ENCODE assay signal across 19 cellular contexts in the genomic region with DNA sequence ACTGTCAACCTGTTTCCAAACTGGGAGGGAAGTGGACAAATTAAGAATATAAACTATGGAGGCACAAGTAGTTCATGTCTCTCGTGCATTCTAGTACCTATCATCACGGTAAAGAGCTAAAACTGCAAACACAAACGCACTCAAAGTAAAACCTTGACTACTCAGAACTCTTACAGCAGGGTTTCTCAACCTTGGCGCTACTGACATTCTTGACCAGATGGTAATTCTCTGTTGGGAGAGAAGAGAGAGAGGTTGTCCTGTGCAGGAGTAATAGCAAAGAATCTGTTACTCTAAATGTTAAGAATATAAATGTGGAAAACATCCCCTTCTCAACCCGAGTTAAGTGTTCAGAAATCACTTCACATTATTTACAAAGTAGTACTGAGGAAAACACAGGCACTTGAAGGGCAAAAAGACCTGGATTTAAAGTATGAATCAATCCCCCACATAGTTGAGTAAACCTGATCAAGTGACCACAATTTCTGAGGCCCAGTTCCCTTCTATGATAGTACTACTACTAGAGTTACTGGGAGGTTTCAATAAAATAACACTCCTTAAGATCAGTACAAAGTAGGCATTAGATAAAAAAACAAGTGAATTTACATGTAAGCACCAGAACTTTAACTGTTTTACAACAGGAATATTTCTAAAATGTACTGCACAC.
DNase-seq lines count a peak whose midpoint lies in the region; ATAC-seq and TF ChIP-seq lines count a peak whose summit lies in the region.
"Had no signal": no experiment of that assay in that cellular context is flagged by ENCODE, and none has a peak within 500 bp of the region (broad histone marks: within the 10 kb centered on the region; RNA-seq: fewer than 3 reads in every experiment).

No MANE protein-coding gene starts in this region.

- H3K27me3 ChIP-seq in left lung (no peaks in the 10 kb centered on the region), upper lobe of left lung (no peaks in the 10 kb centered on the region)

- peaks cover 25% of the 10 kb centered on the region for H3K4me1 Mint-ChIP-seq in activated CD4-positive, alpha-beta T cell treated with anti-CD3 and anti-CD28 coated beads for 36 hours
- H3K4me1 Mint-ChIP-seq in natural killer cell: peaks cover 0 to under 1% of the 10 kb centered on the region in 2 donors

- H3K4me3 ChIP-seq in left lung (no peak overlapping the region), upper lobe of left lung (no peak overlapping the region)

- intact Hi-C loops in activated CD4-positive, alpha-beta T cell treated with anti-CD3 and anti-CD28 coated beads for 36 hours (cut with DNase I, micrococcal nuclease): no loop called here
- intact Hi-C loops in left lung (cut with DNase I) (no loop called here), natural killer cell (cut with micrococcal nuclease) (no loop called here)

- no peaks in the 10 kb centered on the region for H3K9me3 Mint-ChIP-seq in activated CD4-positive, alpha-beta T cell treated with anti-CD3 and anti-CD28 coated beads for 36 hours (ENCODE audit: low read depth)
- no peaks in the 10 kb centered on the region for H3K9me3 Mint-ChIP-seq in natural killer cell

- POLR2A ChIA-PET in activated CD4-positive, alpha-beta T cell treated with anti-CD3 and anti-CD28 coated beads for 36 hours (lab: Charles Lee): no interaction called here

- H3K9me3 ChIP-seq in left lung (no peaks in the 10 kb centered on the region), upper lobe of left lung (no peaks in the 10 kb centered on the region)
- H3K9me3 ChIP-seq: Caco-2, SK-N-SH had no signal

- H3K27ac ChIP-seq in left lung (no peak overlapping the region), upper lobe of left lung (peak overlapping the region in 2 of 4 donors; percentile 21 to 41)
- H3K27ac ChIP-seq: HL-60 had no signal

- H3K4me1 ChIP-seq in left lung (peaks cover 0 to 8% of the 10 kb centered on the region in 2 donors), upper lobe of left lung (peaks cover 2 to 24% (median 9%) of the 10 kb centered on the region in 4 donors)

- WGBS in upper lobe of left lung, 2 donors: 53 to 64% methylated on average over 5 of the region's 5 CpGs

- H3K36me3 ChIP-seq in left lung: no peaks in the 10 kb centered on the region
- H3K36me3 ChIP-seq in upper lobe of left lung: no peaks in the 10 kb centered on the region

- no peak for DNase-seq in activated CD4-positive, alpha-beta T cell treated with anti-CD3 and anti-CD28 coated beads for 36 hours
- DNase-seq in activated CD4-positive, alpha-beta T cell treated with anti-CD3 and anti-CD28 coated beads for 1 hour: no peak
- DNase-seq in LHCN-M2 (ENCODE audit: low read depth): peak; percentile 17
- no peak for DNase-seq in left lung
- peak in 1 of 2 donors; percentile 31 for DNase-seq in upper lobe of left lung
- no peak for DNase-seq in natural killer cell
- no peak for DNase-seq in NCI-H1694 treated with DMSO at 0.1 percent for 48 hours (lab: John Stamatoyannopoulos, UW)
- DNase-seq: AML-193, Caco-2, DND-41, KG1, NCI-H1436, NCI-H2081, NCI-H226, NCI-H748 treated with DMSO at 0.1 percent for 48 hours, SK-N-SH had no signal

- peak; percentile 51 for ATAC-seq in activated CD4-positive, alpha-beta T cell treated with anti-CD3 and anti-CD28 coated beads for 36 hours
- ATAC-seq in left lung (peak; percentile 91), upper lobe of left lung (ENCODE audit: low FRiP score in 2 of 2) (peak; percentile 28 to 75), natural killer cell (no peak)
- ATAC-seq: Panc1, Right ventricle myocardium inferior had no signal

- TF ChIP-seq EP300 in upper lobe of left lung (IDR thresholded peaks at IDR 0.05): no peak

- H3K36me3 Mint-ChIP-seq in activated CD4-positive, alpha-beta T cell treated with anti-CD3 and anti-CD28 coated beads for 36 hours (ENCODE audit: low read depth): peaks cover 2% of the 10 kb centered on the region
- H3K36me3 Mint-ChIP-seq in natural killer cell: no peaks in the 10 kb centered on the region

- CTCF ChIA-PET in activated CD4-positive, alpha-beta T cell treated with anti-CD3 and anti-CD28 coated beads for 36 hours (lab: Charles Lee): no interaction called here

- no peaks in the 10 kb centered on the region for H3K27me3 Mint-ChIP-seq in activated CD4-positive, alpha-beta T cell treated with anti-CD3 and anti-CD28 coated beads for 36 hours
- H3K27me3 Mint-ChIP-seq in natural killer cell (ENCODE audit: low read depth in 2 of 2): peaks cover 0 to under 1% of the 10 kb centered on the region in 2 donors

- no peak overlapping the region for H3K27ac Mint-ChIP-seq in activated CD4-positive, alpha-beta T cell treated with anti-CD3 and anti-CD28 coated beads for 36 hours
- no peak overlapping the region for H3K27ac Mint-ChIP-seq in natural killer cell

- TF ChIP-seq CTCF in left lung (IDR thresholded peaks at IDR 0.05): no peak
- no peak for TF ChIP-seq CTCF in upper lobe of left lung (IDR thresholded peaks at IDR 0.05)
- TF ChIP-seq CTCF in natural killer cell (IDR thresholded peaks at IDR 0.05): no peak

- no peak for TF ChIP-seq POLR2A in upper lobe of left lung (IDR thresholded peaks at IDR 0.05)

- H3K4me3 Mint-ChIP-seq in activated CD4-positive, alpha-beta T cell treated with anti-CD3 and anti-CD28 coated beads for 36 hours: no peak overlapping the region
- H3K4me3 Mint-ChIP-seq in natural killer cell: no peak overlapping the region

Comparison
In these comparisons a context has a peak if more than half of its experiments do, and no peak if none do; other contexts are left out.
1. ATAC-seq: peak in activated CD4-positive, alpha-beta T cell treated with anti-CD3 and anti-CD28 coated beads for 36 hours (single experiment), left lung (single experiment) and upper lobe of left lung (2 of 2); none in natural killer cell (0 of 3).